12 cellular contexts compared by ENCODE assay signal in genomic region chr14:60508707-60509437, GRCh38. TPM values are rescaled to one million over a fixed set of nuclear protein-coding genes. Genes with fewer than 3 reads are reported as not detected.
DNase-seq lines count a peak whose midpoint lies in the region; ATAC-seq, FAIRE-seq and TF ChIP-seq lines count a peak whose summit lies in the region.
"Had no signal": no experiment of that assay in that cellular context is flagged by ENCODE, and none has a peak within 500 bp of the region (broad histone marks: within the 10 kb centered on the region; RNA-seq: fewer than 3 reads in every experiment).

SIX6 (plus strand) TSS chr14:60509146; CDS start chr14:60509399, 253 bp downstream.

- TF ChIP-seq CTCF in omental fat pad (IDR thresholded peaks at IDR 0.05), result no peak

- peak in 2 of 3 donors; percentile 38 to 48 for DNase-seq in right cardiac atrium
- DNase-seq in cardiac septum (ENCODE audit: low spot score), result no peak
- DNase-seq in SK-N-MC (ENCODE audit: low read depth, low spot score), result no peak
- peak; percentile 69 for DNase-seq in urothelium cell line (ENCODE audit: low spot score)
- no peak for DNase-seq in SIG-M5 treated with dmso at 0.1 percent for 504 hours (lab: John Stamatoyannopoulos, UW; ENCODE audit: unreplicated experiment)
- no peak for DNase-seq in omental fat pad (ENCODE audit: low spot score)
- DNase-seq: amniotic stem cell; stimulated activated naive CD4-positive, alpha-beta T cell had no signal

- H3K27me3 ChIP-seq in right cardiac atrium (ENCODE audit: control insufficient read depth, insufficient read depth), result peaks cover 2% of the 10 kb centered on the region
- peaks cover 100% of the 10 kb centered on the region for H3K27me3 ChIP-seq in iPS-15b (ENCODE audit: control insufficient read depth, insufficient read depth, low read length)

- ATAC-seq in right cardiac atrium (peak in 1 of 2 donors; percentile 33), HG03108 (IDR thresholded peaks at IDR 0.05; ENCODE audit: unreplicated experiment) (no peak), omental fat pad (ENCODE audit: low FRiP score) (no peak)

- H3K4me3 ChIP-seq in right cardiac atrium (ENCODE audit: low read length), result no peak within 1 kb of the TSS
- H3K4me3 ChIP-seq in SK-N-MC, result peak within 1 kb of the TSS; percentile 68
- H3K4me3 ChIP-seq in iPS-15b (ENCODE audit: low read depth, low read length), result peak within 1 kb of the TSS; percentile 44

- intact Hi-C loops in right cardiac atrium (cut with DNase I), result no loop called here
- intact Hi-C loops in cardiac septum (cut with DNase I), result no loop called here

- peak; percentile 74 for FAIRE-seq in urothelium cell line (lab: Jason Lieb, UNC)

- no peaks in the 10 kb centered on the region for H3K9me3 ChIP-seq in right cardiac atrium (ENCODE audit: control insufficient read depth, low read length)
- no peaks in the 10 kb centered on the region for H3K9me3 ChIP-seq in SK-N-MC (ENCODE audit: low read depth, low read length)
- H3K9me3 ChIP-seq in iPS-15b (ENCODE audit: control insufficient read depth, insufficient read depth, low read length), result no peaks in the 10 kb centered on the region

- H3K9ac ChIP-seq in SK-N-MC (ENCODE audit: insufficient read length) (no peak within 1 kb of the TSS), iPS-15b (ENCODE audit: low read depth, low read length) (no peak within 1 kb of the TSS)

- H3K36me3 ChIP-seq in SK-N-MC (ENCODE audit: insufficient read depth, low read length) (no peaks in the 10 kb centered on the region), iPS-15b (ENCODE audit: control insufficient read depth, insufficient read depth, low read length) (no peaks in the 10 kb centered on the region)

- 1% methylated on average over 55 of the region's 55 CpGs for WGBS in right cardiac atrium

- H3K4me1 ChIP-seq in right cardiac atrium (ENCODE audit: control insufficient read depth, insufficient read depth, low read length) (no peaks in the 10 kb centered on the region), iPS-15b (ENCODE audit: control insufficient read depth, insufficient read depth, low read length) (no peaks in the 10 kb centered on the region)

- H3K27ac ChIP-seq in right cardiac atrium (ENCODE audit: low read length) (no peak within 1 kb of the TSS), SK-N-MC (no peak within 1 kb of the TSS)

RNA-seq across cellular contexts. Expression of gene SIX6, which starts in this region (rescaled TPM):
- total RNA-seq in right cardiac atrium (not detected), cardiac septum (not detected), omental fat pad (not detected)
- not detected for polyA plus RNA-seq in right cardiac atrium
- total RNA-seq: G401, mammary epithelial cell had no signal
- polyA plus RNA-seq: mammary epithelial cell had no signal

Comparison
In these comparisons a context has a peak if more than half of its experiments do, and no peak if none do; other contexts are left out.
1. Peak in DNase-seq in right cardiac atrium; RNA of the gene not detected or under 1 TPM.